22 cellular contexts compared by ENCODE assay signal in genomic region chr21:44344541-44345183, GRCh38. TPM values are rescaled to one million over a fixed set of nuclear protein-coding genes. Genes with fewer than 3 reads are reported as not detected.
"Had no signal": no experiment of that assay in that cellular context is flagged by ENCODE, and none has a peak within 500 bp of the region (broad histone marks: within the 10 kb centered on the region; RNA-seq: fewer than 3 reads in every experiment).

No MANE protein-coding gene starts in this region.

- H3K27me3 Mint-ChIP-seq: central memory CD8-positive, alpha-beta T cell; type B pancreatic cell had no signal

- H3K9me3 Mint-ChIP-seq: activated CD4-positive, alpha-beta T cell treated with anti-CD3 and anti-CD28 coated beads, Interleukin-2, amount 10 ng/mL, durations not matched to agents 7 days and 5 days; activated T-cell treated with anti-CD3 and anti-CD28 coated beads, Interleukin-2, amount 50 U/mL, for 72 hours; central memory CD8-positive, alpha-beta T cell; immature natural killer cell; memory B cell; natural killer cell treated with Interleukin-12 subunit alpha and Interleukin-12 subunit beta and Interleukin-15 and Interleukin-18, amount 100 ng/mL, for 72 hours; type B pancreatic cell had no signal

- DNase-seq: activated CD4-positive, alpha-beta T cell treated with anti-CD3 and anti-CD28 coated beads, Interleukin-2, amount 10 ng/mL, durations not matched to agents 7 days and 5 days; activated CD8-positive, alpha-beta memory T cell treated with anti-CD3 and anti-CD28 coated beads for 24 hours; activated CD8-positive, alpha-beta memory T cell treated with anti-CD3 and anti-CD28 coated beads, Interleukin-2, amount 50 U/mL, for 48 hours; activated effector memory CD4-positive, alpha-beta T cell treated with anti-CD3 and anti-CD28 coated beads, Interleukin-2, amount 50 U/mL, for 16 hours; activated naive CD4-positive, alpha-beta T cell treated with anti-CD3 and anti-CD28 coated beads, Interleukin-2, amount 50 U/mL, for 16 hours; activated T-cell treated with anti-CD3 and anti-CD28 coated beads, Interleukin-2, amount 50 U/mL, for 72 hours; colonic mucosa; immature natural killer cell; nucleus accumbens; stimulated activated CD4-positive, alpha-beta T cell treated with anti-CD3 and anti-CD28 coated beads, Interleukin-12 subunit alpha, Interleukin-12 subunit beta, amount 100 ng/mL, for 4 hours; stimulated activated CD4-positive, alpha-beta T cell treated with anti-CD3 and anti-CD28 coated beads, Interleukin-2, amount 100 ng/mL, for 24 hours; stomach; T1000 had no signal

- H3K36me3 Mint-ChIP-seq: immature natural killer cell; memory B cell; natural killer cell treated with Interleukin-12 subunit alpha and Interleukin-12 subunit beta and Interleukin-15 and Interleukin-18, amount 100 ng/mL, for 72 hours; type B pancreatic cell had no signal

- H3K27ac ChIP-seq: ascending aorta, colonic mucosa, gastroesophageal sphincter, stomach had no signal

- H3K4me1 ChIP-seq: colonic mucosa had no signal

- H3K27ac Mint-ChIP-seq: activated CD4-positive, alpha-beta T cell treated with anti-CD3 and anti-CD28 coated beads, Interleukin-2, amount 10 ng/mL, durations not matched to agents 7 days and 5 days; activated T-cell treated with anti-CD3 and anti-CD28 coated beads, Interleukin-2, amount 50 U/mL, for 72 hours; memory B cell; type B pancreatic cell had no signal

- ATAC-seq: activated CD4-positive, CD25-positive, alpha-beta regulatory T cell treated with anti-CD3 and anti-CD28 coated beads, Interleukin-2, amount 50 U/mL, for 24 hours; activated T-cell treated with anti-CD3 and anti-CD28 coated beads, Interleukin-2, amount 50 U/mL, for 72 hours; gastroesophageal sphincter had no signal

- H3K4me3 Mint-ChIP-seq: activated CD4-positive, alpha-beta T cell treated with anti-CD3 and anti-CD28 coated beads, Interleukin-2, amount 10 ng/mL, durations not matched to agents 7 days and 5 days; activated T-cell treated with anti-CD3 and anti-CD28 coated beads, Interleukin-2, amount 50 U/mL, for 72 hours; central memory CD8-positive, alpha-beta T cell; immature natural killer cell; memory B cell; natural killer cell treated with Interleukin-12 subunit alpha and Interleukin-12 subunit beta and Interleukin-15 and Interleukin-18, amount 100 ng/mL, for 72 hours; type B pancreatic cell had no signal

- H3K4me3 ChIP-seq: ascending aorta, colonic mucosa, gastroesophageal sphincter, stomach had no signal

- H3K9me3 ChIP-seq: ascending aorta, colonic mucosa, gastroesophageal sphincter, stomach had no signal

- H3K36me3 ChIP-seq: ascending aorta, colonic mucosa, gastroesophageal sphincter, stomach had no signal

RNA-seq across cellular contexts. Expression of gene AIRE, which starts 59.0 kb away (rescaled TPM):
- total RNA-seq: activated T-cell treated with anti-CD3 and anti-CD28 coated beads, Interleukin-2, amount 50 U/mL, for 72 hours; gastroesophageal sphincter; natural killer cell treated with Interleukin-12 subunit alpha and Interleukin-12 subunit beta and Interleukin-15 and Interleukin-18, amount 100 ng/mL, for 72 hours; renal cortical epithelial cell had no signal
- polyA plus RNA-seq: immature natural killer cell, liver, stomach had no signal
